In the genomic region with DNA sequence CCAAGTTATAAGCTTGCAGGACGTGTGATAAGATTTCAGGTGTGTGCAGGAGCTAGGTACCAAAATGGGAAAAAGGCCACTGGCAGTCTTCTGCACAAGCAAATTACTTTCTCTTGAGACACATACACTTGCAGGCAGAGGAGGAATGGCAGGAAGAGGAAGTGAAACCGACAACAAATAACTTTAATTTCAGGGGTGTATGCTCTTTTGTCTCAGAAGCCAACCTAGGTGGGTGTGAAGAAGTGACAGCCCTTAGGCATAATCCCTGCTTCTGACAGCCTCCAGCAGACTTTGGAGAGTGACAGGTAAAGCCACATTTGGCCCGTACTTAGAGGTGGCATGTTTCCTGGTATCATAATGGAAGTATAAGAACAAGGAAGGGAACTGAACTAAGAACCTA, we compare ENCODE assay signal across 8 cellular contexts.
A peak's percentile ranks its signal among the peaks of the same experiment; 100 is the strongest.
DNase-seq lines count a peak whose midpoint lies in the region; ATAC-seq and TF ChIP-seq lines count a peak whose summit lies in the region.

No MANE protein-coding gene starts in this region.

- ATAC-seq in GM21390 (IDR thresholded peaks at IDR 0.05; ENCODE audit: unreplicated experiment) (peak; percentile 97), HG03565 (IDR thresholded peaks at IDR 0.05; ENCODE audit: unreplicated experiment) (peak; percentile 99)

- no peak overlapping the region for H3K4me3 ChIP-seq in GM12864 (ENCODE audit: low read depth, low read length)
- H3K4me3 ChIP-seq in dorsolateral prefrontal cortex = no peak overlapping the region

- TF ChIP-seq CTCF in GM12864 (IDR thresholded peaks at IDR 0.05; ENCODE audit: low read depth, low read length, missing control alignments) (no peak), dorsolateral prefrontal cortex (IDR thresholded peaks at IDR 0.05 in 54 of 56, conservative IDR thresholded peaks at IDR 0.05 in 2 of 56; ENCODE audit: low read depth in 1 of 56, partially characterized antibody in 56 of 56) (no peak)

- H3K27ac ChIP-seq in dorsolateral prefrontal cortex (peak overlapping the region in 37 of 59 donors; percentile 5 to 77 (median 44)), substantia nigra (ENCODE audit: low read depth, low read length, poor library complexity, severe bottlenecking) (no peak overlapping the region)

- DNase-seq in GM12864 (ENCODE audit: low read depth) (peak; percentile 72), dorsolateral prefrontal cortex (no peak), glomerular visceral epithelial cell (ENCODE audit: extremely low spot score) (no peak), NCI-H524 treated with DMSO at 0.1 percent for 48 hours (lab: John Stamatoyannopoulos, UW) (no peak), substantia nigra (lab: John Stamatoyannopoulos, UW) (no peak), kidney glomerular epithelial cell (lab: John Stamatoyannopoulos, UW) (no peak)

- no peaks in the 10 kb centered on the region for H3K27me3 ChIP-seq in dorsolateral prefrontal cortex

- intact Hi-C loops in dorsolateral prefrontal cortex (cut with DNase I) = no loop called here
